ENCODE assay signal across 3 cellular contexts in the genomic region with DNA sequence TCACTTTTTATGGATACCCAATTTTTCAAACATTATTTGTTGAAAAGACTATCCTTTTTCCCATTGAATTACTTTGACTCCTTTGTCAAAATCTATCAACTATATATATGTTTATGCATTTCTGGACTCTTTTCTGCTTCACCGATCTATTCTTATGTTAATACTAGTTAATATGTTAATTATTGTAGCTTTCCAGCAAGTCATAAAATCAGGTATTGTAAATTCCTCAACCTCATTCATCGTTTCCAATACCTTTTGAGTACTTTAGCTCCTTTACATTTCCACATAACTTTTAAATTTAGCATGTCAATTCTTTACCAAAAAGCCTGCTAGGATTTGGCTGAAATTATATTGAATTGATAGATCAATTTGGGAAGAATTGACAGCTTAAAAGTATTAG.
"Had no signal": no experiment of that assay in that cellular context is flagged by ENCODE, and none has a peak within 500 bp of the region (broad histone marks: within the 10 kb centered on the region; RNA-seq: fewer than 3 reads in every experiment).

No MANE protein-coding gene starts in this region.

- DNase-seq: GDM1, GF-D8 had no signal

- H3K4me3 ChIP-seq: GM12878 had no signal

- ATAC-seq: GM12878 had no signal
